1 cellular context compared by ENCODE assay signal in the genomic region with DNA sequence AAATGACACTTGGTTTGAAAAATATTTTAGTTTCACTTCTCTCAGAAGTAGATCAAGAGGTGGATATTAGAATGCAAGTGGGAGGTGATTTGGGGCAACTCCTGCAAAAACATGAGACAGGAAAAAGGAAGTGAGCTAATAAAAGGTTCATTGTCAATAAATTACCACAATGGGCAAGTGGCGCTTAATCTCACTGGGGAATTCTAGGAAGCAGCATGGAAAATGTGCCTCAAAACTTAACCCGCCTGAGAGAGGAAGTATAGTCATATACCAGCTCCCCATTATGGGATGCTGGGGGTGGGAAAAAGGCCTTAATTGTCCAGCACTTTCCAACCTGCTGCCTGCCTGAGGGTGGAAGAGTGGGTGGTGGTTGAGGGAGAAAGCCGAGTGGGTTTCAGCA.
TF ChIP-seq lines count a peak whose summit lies in the region.

No MANE protein-coding gene starts in this region.

TF ChIP-seq in endothelial cell of umbilical vein, 7 proteins besides CTCF, POLR2A, EP300 and RAD21 (continued from another document):
- TF ChIP-seq GATA2 (IDR thresholded peaks at IDR 0.05; ENCODE audit: insufficient read depth, insufficient read length, low read depth, low read length) (peak; percentile 58), EZH2 (IDR thresholded peaks at IDR 0.05; ENCODE audit: borderline replicate concordance, low read depth, low read length, severe bottlenecking) (no peak), POLR2AphosphoS5 (IDR thresholded peaks at IDR 0.05; ENCODE audit: insufficient read depth, low read depth, low read length) (peak; percentile 64), JUN (IDR thresholded peaks at IDR 0.05; ENCODE audit: borderline replicate concordance, insufficient read depth, insufficient read length, low read depth) (peak; percentile 94)
